ENCODE assay signal across 11 cellular contexts in genomic region chr17:49516190-49516589, GRCh38. TPM values are rescaled to one million over a fixed set of nuclear protein-coding genes. Genes with fewer than 3 reads are reported as not detected.
DNase-seq lines count a peak whose midpoint lies in the region; ATAC-seq and TF ChIP-seq lines count a peak whose summit lies in the region.
"Had no signal": no experiment of that assay in that cellular context is flagged by ENCODE, and none has a peak within 500 bp of the region (broad histone marks: within the 10 kb centered on the region; RNA-seq: fewer than 3 reads in every experiment).

No MANE protein-coding gene starts in this region.

- H3K4me3 ChIP-seq in H7 (ENCODE audit: insufficient read depth, low read depth, low read length), result no peak overlapping the region
- no peak overlapping the region for H3K4me3 ChIP-seq in adipocyte (ENCODE audit: low read length)
- no peak overlapping the region for H3K4me3 ChIP-seq in right cardiac atrium (ENCODE audit: low read length)
- no peak overlapping the region for H3K4me3 ChIP-seq in gastrocnemius medialis

- no peak for TF ChIP-seq POLR2A in gastrocnemius medialis (IDR thresholded peaks at IDR 0.05)

- ATAC-seq in right cardiac atrium, result peak; percentile 1 to 13
- ATAC-seq in gastrocnemius medialis, result no peak
- no peak for ATAC-seq in activated T-cell treated with anti-CD3 and anti-CD28 coated beads, Interleukin-2, amount 50 U/mL, for 72 hours (replicated peaks in 1 of 2)
- no peak for ATAC-seq in HG03469 (IDR thresholded peaks at IDR 0.05; ENCODE audit: unreplicated experiment)
- no peak for ATAC-seq in HG03139 (IDR thresholded peaks at IDR 0.05; ENCODE audit: unreplicated experiment)

- DNase-seq in H7, result peak; percentile 57
- DNase-seq in adipocyte (ENCODE audit: low read depth), result no peak
- DNase-seq in right cardiac atrium, result peak in 1 of 3 donors; percentile 70
- DNase-seq in gastrocnemius medialis, result no peak
- no peak for DNase-seq in DMS79 treated with DMSO at 0.1 percent for 48 hours (lab: John Stamatoyannopoulos, UW)
- DNase-seq in activated T-cell treated with anti-CD3 and anti-CD28 coated beads, Interleukin-2, amount 50 U/mL, for 72 hours, result no peak
- DNase-seq: CD4-positive, alpha-beta T cell; NCI-H1105 treated with DMSO at 0.1 percent for 48 hours had no signal

- TF ChIP-seq CTCF in gastrocnemius medialis (IDR thresholded peaks at IDR 0.05 in 4 of 5, conservative IDR thresholded peaks at IDR 0.05 in 1 of 5), result no peak

- no peaks in the 10 kb centered on the region for H3K27me3 Mint-ChIP-seq in activated T-cell treated with anti-CD3 and anti-CD28 coated beads, Interleukin-2, amount 50 U/mL, for 72 hours (ENCODE audit: low read depth)

- intact Hi-C loops in right cardiac atrium (cut with DNase I) (no loop called here), gastrocnemius medialis (cut with DNase I; ENCODE audit: low total_unique reads) (no loop called here)

- H3K9me3 ChIP-seq in adipocyte (ENCODE audit: control insufficient read depth, low read length), result no peaks in the 10 kb centered on the region
- no peaks in the 10 kb centered on the region for H3K9me3 ChIP-seq in right cardiac atrium (ENCODE audit: control insufficient read depth, low read length)
- no peaks in the 10 kb centered on the region for H3K9me3 ChIP-seq in gastrocnemius medialis

- no peaks in the 10 kb centered on the region for H3K4me1 Mint-ChIP-seq in activated T-cell treated with anti-CD3 and anti-CD28 coated beads, Interleukin-2, amount 50 U/mL, for 72 hours (ENCODE audit: low read depth)

- no peaks in the 10 kb centered on the region for H3K36me3 Mint-ChIP-seq in activated T-cell treated with anti-CD3 and anti-CD28 coated beads, Interleukin-2, amount 50 U/mL, for 72 hours (ENCODE audit: insufficient read depth in 2 of 2)

- no peaks in the 10 kb centered on the region for H3K36me3 ChIP-seq in H7 (replicated peaks; ENCODE audit: control insufficient read depth, insufficient read depth, low read length)
- H3K36me3 ChIP-seq in adipocyte (ENCODE audit: control insufficient read depth, insufficient read depth, low read length, severe bottlenecking), result no peaks in the 10 kb centered on the region
- H3K36me3 ChIP-seq in gastrocnemius medialis, result no peaks in the 10 kb centered on the region

- H3K4me1 ChIP-seq in adipocyte (ENCODE audit: control insufficient read depth, insufficient read depth, low read length) (peaks cover 29% of the 10 kb centered on the region), right cardiac atrium (ENCODE audit: control insufficient read depth, insufficient read depth, low read length) (peaks cover 5% of the 10 kb centered on the region), gastrocnemius medialis (peaks cover 18 to 19% of the 10 kb centered on the region in 2 donors)

- no peak overlapping the region for H3K27ac Mint-ChIP-seq in activated T-cell treated with anti-CD3 and anti-CD28 coated beads, Interleukin-2, amount 50 U/mL, for 72 hours
- H3K27ac Mint-ChIP-seq: CD4-positive, alpha-beta T cell had no signal

- peak overlapping the region; percentile 53 for H3K9ac ChIP-seq in adipocyte (ENCODE audit: low read length)

- WGBS in right cardiac atrium, result 52% methylated on average over 5 of the region's 5 CpGs

- in situ Hi-C loops in gastrocnemius medialis (cut with MboI; ENCODE audit: low sequenced_read_pairs in 4 of 4), result no loop called here

- no peaks in the 10 kb centered on the region for H3K27me3 ChIP-seq in H7 (ENCODE audit: control insufficient read depth, insufficient read depth, low read length)
- peaks cover 19% of the 10 kb centered on the region for H3K27me3 ChIP-seq in adipocyte (replicated peaks; ENCODE audit: control insufficient read depth, insufficient read depth, low read length)
- H3K27me3 ChIP-seq in right cardiac atrium (ENCODE audit: control insufficient read depth, insufficient read depth), result no peaks in the 10 kb centered on the region
- H3K27me3 ChIP-seq in gastrocnemius medialis, result no peaks in the 10 kb centered on the region

- peak overlapping the region; percentile 65 for H3K27ac ChIP-seq in right cardiac atrium (ENCODE audit: low read length)
- H3K27ac ChIP-seq in gastrocnemius medialis, result peak overlapping the region; percentile 73 to 86 (median 82)

- H3K4me3 Mint-ChIP-seq in activated T-cell treated with anti-CD3 and anti-CD28 coated beads, Interleukin-2, amount 50 U/mL, for 72 hours, result no peak overlapping the region
- H3K4me3 Mint-ChIP-seq: CD4-positive, alpha-beta T cell had no signal

- no peaks in the 10 kb centered on the region for H3K9me3 Mint-ChIP-seq in activated T-cell treated with anti-CD3 and anti-CD28 coated beads, Interleukin-2, amount 50 U/mL, for 72 hours
- H3K9me3 Mint-ChIP-seq: CD4-positive, alpha-beta T cell had no signal

RNA-seq across cellular contexts. Expression of gene NGFR, which starts 21.1 kb away (rescaled TPM):
- 7.9 and 8.7 TPM in 2 replicates for total RNA-seq in H7 (2014; rRNA removed; shearing (Covaris generic))
- total RNA-seq in right cardiac atrium (10 to 100 TPM; 21.6 to 39.8 (median 29.4) TPM), gastrocnemius medialis (1 to 10 TPM in 2 of 4 donors, under 1 TPM in 1, not detected in 1; 0.41 to 3.2 (median 1.0) TPM)
- polyA plus RNA-seq in right cardiac atrium, result 16.5 TPM
- total RNA-seq in activated T-cell treated with anti-CD3 and anti-CD28 coated beads, Interleukin-2, amount 50 U/mL, for 72 hours, result under 1 TPM; 0.14 to 0.28 TPM
- total RNA-seq: glomerular endothelial cell had no signal

RNA-seq across cellular contexts. Expression of gene NXPH3, which starts 59.5 kb away (rescaled TPM):
- total RNA-seq in H7 (2014; rRNA removed; shearing (Covaris generic)), result 1.7 and 2.4 TPM in 2 replicates
- 1 to 10 TPM; 3.8 to 6.5 (median 4.9) TPM for total RNA-seq in right cardiac atrium
- polyA plus RNA-seq in right cardiac atrium, result 5.9 TPM
- 1 to 10 TPM; 1.3 to 3.0 (median 1.7) TPM for total RNA-seq in gastrocnemius medialis
- total RNA-seq in activated T-cell treated with anti-CD3 and anti-CD28 coated beads, Interleukin-2, amount 50 U/mL, for 72 hours, result 1 to 10 TPM in 1 of 2 donors, under 1 TPM in 1; 0.44 to 1.2 TPM
- total RNA-seq: CD4-positive, alpha-beta T cell had no signal

Comparison
In these comparisons a context has a peak if more than half of its experiments do, and no peak if none do; other contexts are left out.
1. ATAC-seq: peak in right cardiac atrium (2 of 2); none in gastrocnemius medialis (0 of 2), activated T-cell treated with anti-CD3 and anti-CD28 coated beads, Interleukin-2, amount 50 U/mL, for 72 hours (0 of 2), HG03469 (single experiment) and HG03139 (single experiment).